Comparison of ENCODE assay signal across 16 cellular contexts in genomic region chr3:136931587-136931986, GRCh38. TPM values are rescaled to one million over a fixed set of nuclear protein-coding genes. Genes with fewer than 3 reads are reported as not detected.
DNase-seq lines count a peak whose midpoint lies in the region; ATAC-seq and TF ChIP-seq lines count a peak whose summit lies in the region.
"Had no signal": no experiment of that assay in that cellular context is flagged by ENCODE, and none has a peak within 500 bp of the region (broad histone marks: within the 10 kb centered on the region; RNA-seq: fewer than 3 reads in every experiment).

No MANE protein-coding gene starts in this region.

- H3K9me3 ChIP-seq in heart left ventricle (peaks cover 0 to 2% (median 0%) of the 10 kb centered on the region in 12 donors), breast epithelium (no peaks in the 10 kb centered on the region), lower lobe of right lung (no peaks in the 10 kb centered on the region), transverse colon (no peaks in the 10 kb centered on the region), right lobe of liver (no peaks in the 10 kb centered on the region)

- WGBS in heart left ventricle, 4 donors: 74 to 91% (median 83%) methylated on average over 3 of the region's 3 CpGs
- WGBS in transverse colon (ENCODE audit: low coverage in 1 of 2), 2 donors: 66 to 76% methylated on average over 3 of the region's 3 CpGs
- 100% methylated on average over 1 of the region's 3 CpGs for WGBS in right lobe of liver (ENCODE audit: insufficient coverage, low coverage, low lambda C conversion rate, missing lambda C conversion rate)

- no peak for TF ChIP-seq EP300 in transverse colon (IDR thresholded peaks at IDR 0.05; ENCODE audit: low read depth)

- H3K4me3 ChIP-seq in heart left ventricle (peak overlapping the region in 10 of 12 donors; percentile 15 to 57 (median 42)), breast epithelium (peak overlapping the region; percentile 27 to 37 (median 33)), lower lobe of right lung (peak overlapping the region; percentile 35), transverse colon (peak overlapping the region in 2 of 4 donors; percentile 10 to 39), right lobe of liver (no peak overlapping the region)

- no peak for ATAC-seq in heart left ventricle
- ATAC-seq in left ventricle myocardium superior: no peak
- no peak for ATAC-seq in lower lobe of right lung
- no peak for ATAC-seq in HG03521 (IDR thresholded peaks at IDR 0.05; ENCODE audit: unreplicated experiment)
- no peak for ATAC-seq in right lobe of liver
- no peak for ATAC-seq in HG03196 (IDR thresholded peaks at IDR 0.05; ENCODE audit: unreplicated experiment)
- ATAC-seq: sciatic nerve had no signal

- H3K27me3 ChIP-seq in heart left ventricle (no peaks in the 10 kb centered on the region), breast epithelium (no peaks in the 10 kb centered on the region), lower lobe of right lung (ENCODE audit: low read depth) (no peaks in the 10 kb centered on the region), transverse colon (no peaks in the 10 kb centered on the region), right lobe of liver (no peaks in the 10 kb centered on the region)

- peak overlapping the region in 7 of 12 donors; percentile 18 to 73 (median 56) for H3K27ac ChIP-seq in heart left ventricle
- peak overlapping the region; percentile 40 to 63 for H3K27ac ChIP-seq in breast epithelium
- peak overlapping the region; percentile 42 for H3K27ac ChIP-seq in lower lobe of right lung
- peak overlapping the region; percentile 45 to 73 (median 60) for H3K27ac ChIP-seq in transverse colon
- peak overlapping the region in 1 of 3 donors; percentile 6 for H3K27ac ChIP-seq in right lobe of liver

- peaks cover 0 to 54% (median 17%) of the 10 kb centered on the region in 12 donors for H3K4me1 ChIP-seq in heart left ventricle
- peaks cover 0 to 11% of the 10 kb centered on the region in 2 donors for H3K4me1 ChIP-seq in breast epithelium
- H3K4me1 ChIP-seq in lower lobe of right lung: peaks cover 54% of the 10 kb centered on the region
- peaks cover 12 to 50% (median 28%) of the 10 kb centered on the region in 4 donors for H3K4me1 ChIP-seq in transverse colon
- H3K4me1 ChIP-seq in right lobe of liver: peaks cover 0 to 16% (median 3%) of the 10 kb centered on the region in 4 donors

- TF ChIP-seq CTCF in heart left ventricle (IDR thresholded peaks at IDR 0.05) (no peak), breast epithelium (IDR thresholded peaks at IDR 0.05) (no peak), lower lobe of right lung (IDR thresholded peaks at IDR 0.05) (no peak), transverse colon (IDR thresholded peaks at IDR 0.05) (no peak), right lobe of liver (IDR thresholded peaks at IDR 0.05) (no peak)

- H3K36me3 ChIP-seq in heart left ventricle: peaks cover 0 to 24% (median 9%) of the 10 kb centered on the region in 9 donors
- H3K36me3 ChIP-seq in breast epithelium: no peaks in the 10 kb centered on the region
- H3K36me3 ChIP-seq in lower lobe of right lung: no peaks in the 10 kb centered on the region
- peaks cover 0 to 15% (median 0%) of the 10 kb centered on the region in 4 donors for H3K36me3 ChIP-seq in transverse colon
- H3K36me3 ChIP-seq in right lobe of liver: peaks cover 0 to 4% (median 0%) of the 10 kb centered on the region in 4 donors

- no peak for TF ChIP-seq POLR2A in heart left ventricle (IDR thresholded peaks at IDR 0.05)
- no peak for TF ChIP-seq POLR2A in breast epithelium (IDR thresholded peaks at IDR 0.05)
- TF ChIP-seq POLR2A in transverse colon (IDR thresholded peaks at IDR 0.05): no peak
- TF ChIP-seq POLR2A in right lobe of liver (IDR thresholded peaks at IDR 0.05): no peak

- intact Hi-C loops in heart left ventricle (cut with DNase I): loop anchor here in 3 of 10 donors (1.0 to 10.0 kb wide), 3 partner anchors 33 to 69 kb away; partner anchors contain the start of gene NCK1 (in 3 of the 3)
- intact Hi-C loops in left ventricle myocardium superior (cut with micrococcal nuclease): no loop called here
- intact Hi-C loops in breast epithelium (cut with DNase I; ENCODE audit: low total_unique reads): no loop called here
- intact Hi-C loops in lower lobe of right lung (cut with DNase I): no loop called here
- intact Hi-C loops in transverse colon (cut with DNase I; ENCODE audit: low total_unique reads): no loop called here
- intact Hi-C loops in right lobe of liver (cut with DNase I): no loop called here

- DNase-seq in heart left ventricle: no peak
- DNase-seq in left ventricle myocardium superior: no peak
- DNase-seq in breast epithelium (ENCODE audit: low spot score in 2 of 2): no peak
- DNase-seq in lower lobe of right lung: no peak
- DNase-seq in transverse colon: peak; percentile 16
- no peak for DNase-seq in right lobe of liver
- DNase-seq: activated CD4-positive, alpha-beta T cell treated with anti-CD3 and anti-CD28 coated beads, Interleukin-2, amount 50 U/mL, for 48 hours; effector CD8-positive, alpha-beta T cell; H7; kidney glomerular epithelial cell; NCI-H187; NCI-H526 treated with DMSO at 0.1 percent for 48 hours; T1000 had no signal

- in situ Hi-C loops in transverse colon (cut with MboI; ENCODE audit: low pct_ligation_motif_present in 1 of 4, low pct_unique_long_range_greater_than_20kb in 1 of 4, low sequenced_read_pairs in 3 of 4): no loop called here

RNA-seq across cellular contexts. Expression of gene IL20RB, which starts 26.2 kb away (rescaled TPM):
- 1 to 10 TPM in 1 of 9 donors, under 1 TPM in 8; 0.14 to 1.1 (median 0.44) TPM for total RNA-seq in heart left ventricle
- polyA plus RNA-seq in heart left ventricle: under 1 TPM; 0.42 to 0.50 TPM
- 0.12 TPM for total RNA-seq in left ventricle myocardium superior
- 1 to 10 TPM; 1.6 to 2.2 (median 1.6) TPM for total RNA-seq in breast epithelium
- total RNA-seq in lower lobe of right lung: 1.8 TPM
- 1 to 10 TPM in 2 of 4 donors, under 1 TPM in 1, not detected in 1; 0.27 to 1.8 (median 1.7) TPM for total RNA-seq in transverse colon
- total RNA-seq in right lobe of liver: 1 to 10 TPM in 2 of 6 experiments, under 1 TPM in 4; 0.30 to 6.6 (median 0.52) TPM

Comparison
In these comparisons a context has a peak if more than half of its experiments do, and no peak if none do; other contexts are left out.
1. H3K4me3 ChIP-seq: peak in heart left ventricle (10 of 12), breast epithelium (3 of 3) and lower lobe of right lung (single experiment); none in right lobe of liver (0 of 3).